8 cellular contexts compared by ENCODE assay signal in genomic region chr19:34171877-34172660, GRCh38. TPM values are rescaled to one million over a fixed set of nuclear protein-coding genes. Genes with fewer than 3 reads are reported as not detected.
DNase-seq lines count a peak whose midpoint lies in the region; ATAC-seq and TF ChIP-seq lines count a peak whose summit lies in the region.

Gene LSM14A, plus strand, starts transcription at chr19:34172504. Its CDS starts 139 bp downstream, at chr19:34172643.

- intact Hi-C loops in CD8-positive, alpha-beta T cell (cut with DNase I, micrococcal nuclease) = loop anchor here (1.0 to 5.0 kb wide), 10 partner anchors 37 to 505 kb away; partner anchors contain the start of genes GARRE1 (in 1 of the 2), PDCD2L (in 1 of the 2), SCGB2B2 (in 1 of the 2) and UBA2 (in 1 of the 2)

- H3K9ac ChIP-seq in endocrine pancreas (ENCODE audit: control insufficient read depth, insufficient read depth, low read length) = peak within 1 kb of the TSS; percentile 97

- H3K4me3 Mint-ChIP-seq in CD8-positive, alpha-beta T cell = peak within 1 kb of the TSS; percentile 94
- H3K4me3 Mint-ChIP-seq in activated CD8-positive, alpha-beta memory T cell treated with anti-CD3 and anti-CD28 coated beads, Interleukin-2, amount 10 ng/mL, durations not matched to agents 7 days and 5 days = peak within 1 kb of the TSS; percentile 93

- H3K27ac ChIP-seq in CD8-positive, alpha-beta T cell (ENCODE audit: low read depth, low read length) = peak within 1 kb of the TSS; percentile 98

- no peaks in the 10 kb centered on the region for H3K9me3 Mint-ChIP-seq in CD8-positive, alpha-beta T cell
- no peaks in the 10 kb centered on the region for H3K9me3 Mint-ChIP-seq in activated CD8-positive, alpha-beta memory T cell treated with anti-CD3 and anti-CD28 coated beads, Interleukin-2, amount 10 ng/mL, durations not matched to agents 7 days and 5 days (ENCODE audit: low read depth)

- TF ChIP-seq CTCF in CD8-positive, alpha-beta T cell (IDR thresholded peaks at IDR 0.05) = no peak

- CTCF ChIA-PET in CD8-positive, alpha-beta T cell (lab: Charles Lee) = interaction anchor here (1.5 to 1.6 kb wide), 2 partner anchors 26 to 166 kb away, joined by 3 to 6 read pairs; no protein-coding TSS in a partner anchor
- CTCF ChIA-PET in activated CD8-positive, alpha-beta memory T cell treated with anti-CD3 and anti-CD28 coated beads, Interleukin-2, amount 10 ng/mL, durations not matched to agents 7 days and 5 days (lab: Charles Lee) = interaction anchor here (0.7 to 2.0 kb wide), 9 partner anchors 26 to 394 kb away, joined by 3 to 10 read pairs (median 4); no protein-coding TSS in a partner anchor

- peaks cover 45% of the 10 kb centered on the region for H3K4me1 ChIP-seq in CD8-positive, alpha-beta T cell (ENCODE audit: insufficient read depth, low read length)
- peaks cover 8% of the 10 kb centered on the region for H3K4me1 ChIP-seq in endocrine pancreas (ENCODE audit: control insufficient read depth, insufficient read depth, low read length)

- DNase-seq in CD8-positive, alpha-beta T cell = peak; percentile 82 to 96 (median 90)
- peak; percentile 93 for DNase-seq in HS-27A (ENCODE audit: low read depth)
- DNase-seq in NOMO-1 treated with DMSO at 0.1 percent for 48 hours (lab: John Stamatoyannopoulos, UW; ENCODE audit: unreplicated experiment) = peak; percentile 70
- DNase-seq in activated CD8-positive, alpha-beta memory T cell treated with anti-CD3 and anti-CD28 coated beads, Interleukin-2, amount 10 ng/mL, durations not matched to agents 7 days and 5 days = peak; percentile 93
- peak; percentile 98 for DNase-seq in mesenteric fat pad (ENCODE audit: low spot score)
- peak; percentile 76 for DNase-seq in stimulated activated CD8-positive, alpha-beta memory T cell treated with anti-CD3 and anti-CD28 coated beads, Interleukin-15, amount 100 ng/mL, for 1 hour (ENCODE audit: low read depth)

- H3K9me3 ChIP-seq in CD8-positive, alpha-beta T cell (ENCODE audit: low read length) = no peaks in the 10 kb centered on the region
- H3K9me3 ChIP-seq in endocrine pancreas (ENCODE audit: control insufficient read depth, low read length) = no peaks in the 10 kb centered on the region

- H3K27me3 ChIP-seq in CD8-positive, alpha-beta T cell (ENCODE audit: insufficient read depth, low read length) = no peaks in the 10 kb centered on the region
- no peaks in the 10 kb centered on the region for H3K27me3 ChIP-seq in endocrine pancreas (ENCODE audit: control insufficient read depth, insufficient read depth, low read length)

- peaks cover 26% of the 10 kb centered on the region for H3K36me3 Mint-ChIP-seq in CD8-positive, alpha-beta T cell
- H3K36me3 Mint-ChIP-seq in activated CD8-positive, alpha-beta memory T cell treated with anti-CD3 and anti-CD28 coated beads, Interleukin-2, amount 10 ng/mL, durations not matched to agents 7 days and 5 days = peaks cover 15% of the 10 kb centered on the region

- H3K27me3 Mint-ChIP-seq in CD8-positive, alpha-beta T cell (ENCODE audit: low read depth) = no peaks in the 10 kb centered on the region
- no peaks in the 10 kb centered on the region for H3K27me3 Mint-ChIP-seq in activated CD8-positive, alpha-beta memory T cell treated with anti-CD3 and anti-CD28 coated beads, Interleukin-2, amount 10 ng/mL, durations not matched to agents 7 days and 5 days

- ATAC-seq in CD8-positive, alpha-beta T cell = peak; percentile 86
- ATAC-seq in GM19463 (IDR thresholded peaks at IDR 0.05; ENCODE audit: unreplicated experiment) = peak; percentile 61
- peak; percentile 85 for ATAC-seq in activated CD8-positive, alpha-beta memory T cell treated with anti-CD3 and anti-CD28 coated beads, Interleukin-2, amount 10 ng/mL, durations not matched to agents 7 days and 5 days

- peak within 1 kb of the TSS; percentile 99 for H3K27ac Mint-ChIP-seq in CD8-positive, alpha-beta T cell
- H3K27ac Mint-ChIP-seq in activated CD8-positive, alpha-beta memory T cell treated with anti-CD3 and anti-CD28 coated beads, Interleukin-2, amount 10 ng/mL, durations not matched to agents 7 days and 5 days = peak within 1 kb of the TSS; percentile 98

- no peaks in the 10 kb centered on the region for H3K36me3 ChIP-seq in CD8-positive, alpha-beta T cell (ENCODE audit: insufficient read depth, low read length)
- no peaks in the 10 kb centered on the region for H3K36me3 ChIP-seq in endocrine pancreas (ENCODE audit: control insufficient read depth, insufficient read depth, low read length)

- peaks cover 46% of the 10 kb centered on the region for H3K4me1 Mint-ChIP-seq in CD8-positive, alpha-beta T cell (ENCODE audit: low read depth)
- peaks cover 37% of the 10 kb centered on the region for H3K4me1 Mint-ChIP-seq in activated CD8-positive, alpha-beta memory T cell treated with anti-CD3 and anti-CD28 coated beads, Interleukin-2, amount 10 ng/mL, durations not matched to agents 7 days and 5 days

- POLR2A ChIA-PET in CD8-positive, alpha-beta T cell (lab: Charles Lee) = interaction anchor here (0.7 to 2.8 kb wide), 14 partner anchors 11 to 1261 kb away, joined by 3 to 13 read pairs (median 4); partner anchors contain the start of gene GPI

- peak within 1 kb of the TSS; percentile 99 for H3K4me3 ChIP-seq in CD8-positive, alpha-beta T cell (ENCODE audit: low read depth, low read length)
- H3K4me3 ChIP-seq in endocrine pancreas (ENCODE audit: control insufficient read depth, insufficient read depth, low read length) = peak within 1 kb of the TSS; percentile 86

RNA-seq across cellular contexts. Expression of gene LSM14A, which starts in this region (rescaled TPM):
- total RNA-seq in CD8-positive, alpha-beta T cell = 100 to 1,000 TPM; 233 to 246 TPM
- total RNA-seq in activated CD8-positive, alpha-beta memory T cell treated with anti-CD3 and anti-CD28 coated beads, Interleukin-2, amount 10 ng/mL, durations not matched to agents 7 days and 5 days = 100 to 1,000 TPM; 112 to 116 TPM
- total RNA-seq in mesenteric fat pad = 87.2 TPM

Comparison
In these comparisons a context has a peak if more than half of its experiments do, and no peak if none do; other contexts are left out.
1. Peak in every context shown above with its lines: DNase-seq, ATAC-seq, H3K4me3 ChIP-seq and H3K27ac ChIP-seq.